ENCODE assay signal across 21 cellular contexts in the genomic region with DNA sequence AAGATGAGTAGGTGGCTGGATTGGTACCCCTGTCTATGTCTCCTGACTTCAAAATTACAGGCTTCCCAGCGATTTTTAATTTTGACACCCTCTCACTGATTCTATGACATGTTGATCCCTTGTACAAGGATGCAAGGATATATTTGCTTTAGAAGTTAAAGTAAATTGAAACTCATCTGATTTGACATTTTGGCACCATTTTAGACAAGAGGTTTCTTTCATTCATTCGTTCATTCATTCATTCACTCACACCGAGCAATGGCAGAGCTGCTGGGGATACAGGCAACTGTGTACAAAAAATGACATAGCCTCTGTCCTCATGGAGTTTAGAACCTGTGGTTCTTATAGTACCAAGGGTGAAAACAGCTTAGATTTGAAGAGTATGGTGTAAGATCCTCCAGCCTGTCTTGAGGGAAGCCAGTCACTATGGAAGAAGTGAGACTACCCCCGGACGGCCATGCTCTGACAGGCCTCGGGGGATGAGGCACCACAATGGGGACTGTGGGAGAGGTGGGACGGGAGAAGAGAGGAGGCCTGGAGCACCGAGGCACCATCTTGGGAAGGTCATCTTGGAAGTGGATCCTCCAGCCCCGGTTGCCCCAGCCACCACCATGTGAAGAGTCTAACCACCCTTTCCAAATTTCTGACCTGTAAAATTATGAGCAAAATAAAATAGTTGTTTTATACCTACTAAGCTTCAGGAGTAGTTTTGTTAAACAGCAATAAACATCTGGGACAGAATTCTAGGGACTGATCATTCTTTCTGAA. TPM values are rescaled to one million over a fixed set of nuclear protein-coding genes. Genes with fewer than 3 reads are reported as not detected.
DNase-seq lines count a peak whose midpoint lies in the region; ATAC-seq and TF ChIP-seq lines count a peak whose summit lies in the region.
"Had no signal": no experiment of that assay in that cellular context is flagged by ENCODE, and none has a peak within 500 bp of the region (broad histone marks: within the 10 kb centered on the region; RNA-seq: fewer than 3 reads in every experiment).

No MANE protein-coding gene starts in this region.

- H3K9me3 ChIP-seq in BLaER1 (peaks cover 14% of the 10 kb centered on the region), sigmoid colon (no peaks in the 10 kb centered on the region)
- H3K9me3 ChIP-seq: Peyer's patch had no signal

- no peak overlapping the region for H3K4me3 Mint-ChIP-seq in mesothelial cell of epicardium
- no peak overlapping the region for H3K4me3 Mint-ChIP-seq in activated CD8-positive, alpha-beta T cell treated with anti-CD3 and anti-CD28 coated beads, Interleukin-2, amount 10 ng/mL, durations not matched to agents 7 days and 5 days
- H3K4me3 Mint-ChIP-seq: CD8-positive, alpha-beta memory T cell had no signal

- H3K27me3 ChIP-seq in BLaER1 (no peaks in the 10 kb centered on the region), sigmoid colon (no peaks in the 10 kb centered on the region)
- H3K27me3 ChIP-seq: Peyer's patch, SJCRH30 had no signal

- H4K20me1 ChIP-seq in BLaER1: peaks cover 22% of the 10 kb centered on the region; the same call in 1 of the 2 replicates

- no peak overlapping the region for H3K9ac ChIP-seq in BLaER1

- POLR2A ChIA-PET in activated CD8-positive, alpha-beta T cell treated with anti-CD3 and anti-CD28 coated beads, Interleukin-2, amount 10 ng/mL, durations not matched to agents 7 days and 5 days (lab: Charles Lee): interaction anchor here (1.0 kb wide), 1 partner anchor 16 kb away, joined by 3 read pairs; a partner anchor contains a TSS

- peak; percentile 27 for DNase-seq in LHCN-M2 (ENCODE audit: low read depth)
- DNase-seq in mesothelial cell of epicardium (ENCODE audit: low spot score in 2 of 2, unreplicated experiment in 2 of 2): no peak
- DNase-seq in sigmoid colon: no peak
- DNase-seq in activated CD8-positive, alpha-beta T cell treated with anti-CD3 and anti-CD28 coated beads, Interleukin-2, amount 10 ng/mL, durations not matched to agents 7 days and 5 days: no peak
- DNase-seq in activated gamma-delta T cell treated with Interleukin-2 at 50 U/mL for 16 hours: no peak
- no peak for DNase-seq in COLO668 (lab: John Stamatoyannopoulos, UW; ENCODE audit: unreplicated experiment)
- DNase-seq: 8988T; CD8-positive, alpha-beta memory T cell; DMS53; GDM1; KBM-7; NCI-H1092 treated with DMSO at 0.1 percent for 48 hours; NCI-H2081; NCI-H2171; NCI-H345; NCI-H524 treated with DMSO at 0.1 percent for 48 hours; NCI-H82; Peyer's patch; SJCRH30 had no signal

- peaks cover 4% of the 10 kb centered on the region for H3K36me3 Mint-ChIP-seq in mesothelial cell of epicardium
- peaks cover 7% of the 10 kb centered on the region for H3K36me3 Mint-ChIP-seq in activated CD8-positive, alpha-beta T cell treated with anti-CD3 and anti-CD28 coated beads, Interleukin-2, amount 10 ng/mL, durations not matched to agents 7 days and 5 days (ENCODE audit: low read depth)
- H3K36me3 Mint-ChIP-seq: CD8-positive, alpha-beta memory T cell had no signal

- no peak overlapping the region for H3K27ac ChIP-seq in BLaER1
- H3K27ac ChIP-seq in sigmoid colon: peak overlapping the region in 3 of 4 donors; percentile 72 to 84 (median 77)
- H3K27ac ChIP-seq: SJCRH30 had no signal

- no peak for TF ChIP-seq POLR2A in sigmoid colon (IDR thresholded peaks at IDR 0.05)

- no peak for TF ChIP-seq CTCF in mesothelial cell of epicardium (IDR thresholded peaks at IDR 0.05; ENCODE audit: unreplicated experiment)
- no peak for TF ChIP-seq CTCF in sigmoid colon (IDR thresholded peaks at IDR 0.05)

- ATAC-seq in activated CD8-positive, alpha-beta T cell treated with anti-CD3 and anti-CD28 coated beads, Interleukin-2, amount 10 ng/mL, durations not matched to agents 7 days and 5 days: no peak

- H3K36me3 ChIP-seq in BLaER1 (no peaks in the 10 kb centered on the region; the same call in 1 of the 2 replicates), sigmoid colon (no peaks in the 10 kb centered on the region)
- H3K36me3 ChIP-seq: Peyer's patch had no signal

- H3K4me1 Mint-ChIP-seq in mesothelial cell of epicardium: peaks cover 64% of the 10 kb centered on the region
- H3K4me1 Mint-ChIP-seq in activated CD8-positive, alpha-beta T cell treated with anti-CD3 and anti-CD28 coated beads, Interleukin-2, amount 10 ng/mL, durations not matched to agents 7 days and 5 days (ENCODE audit: low read depth): no peaks in the 10 kb centered on the region
- H3K4me1 Mint-ChIP-seq: CD8-positive, alpha-beta memory T cell had no signal

- WGBS in sigmoid colon, 2 donors: 84 to 88% methylated on average over 9 of the region's 9 CpGs

- no peak for TF ChIP-seq EP300 in sigmoid colon (IDR thresholded peaks at IDR 0.05)

- H3K4me3 ChIP-seq in BLaER1 (no peak overlapping the region), sigmoid colon (no peak overlapping the region)
- H3K4me3 ChIP-seq: Peyer's patch, SJCRH30 had no signal

- H3K4me1 ChIP-seq in BLaER1: peaks cover 68% of the 10 kb centered on the region
- peaks cover 0 to 45% (median 40%) of the 10 kb centered on the region in 4 donors for H3K4me1 ChIP-seq in sigmoid colon

- H3K27ac Mint-ChIP-seq in mesothelial cell of epicardium: peak overlapping the region; percentile 92
- H3K27ac Mint-ChIP-seq in activated CD8-positive, alpha-beta T cell treated with anti-CD3 and anti-CD28 coated beads, Interleukin-2, amount 10 ng/mL, durations not matched to agents 7 days and 5 days: no peak overlapping the region
- H3K27ac Mint-ChIP-seq: CD8-positive, alpha-beta memory T cell had no signal

- H3K9me3 Mint-ChIP-seq in mesothelial cell of epicardium: peaks cover 11% of the 10 kb centered on the region
- H3K9me3 Mint-ChIP-seq in activated CD8-positive, alpha-beta T cell treated with anti-CD3 and anti-CD28 coated beads, Interleukin-2, amount 10 ng/mL, durations not matched to agents 7 days and 5 days (ENCODE audit: insufficient read depth): peaks cover 5% of the 10 kb centered on the region

- H3K27me3 Mint-ChIP-seq in mesothelial cell of epicardium (ENCODE audit: low read depth): no peaks in the 10 kb centered on the region
- peaks cover 16% of the 10 kb centered on the region for H3K27me3 Mint-ChIP-seq in activated CD8-positive, alpha-beta T cell treated with anti-CD3 and anti-CD28 coated beads, Interleukin-2, amount 10 ng/mL, durations not matched to agents 7 days and 5 days (ENCODE audit: low read depth)

- CTCF ChIA-PET in activated CD8-positive, alpha-beta T cell treated with anti-CD3 and anti-CD28 coated beads, Interleukin-2, amount 10 ng/mL, durations not matched to agents 7 days and 5 days (lab: Charles Lee): interaction anchor here (0.9 to 2.2 kb wide), 2 partner anchors 18 to 20 kb away, joined by 5 to 8 read pairs; no protein-coding TSS in a partner anchor

- H3K4me2 ChIP-seq in BLaER1: peak overlapping the region; percentile 56

- intact Hi-C loops in sigmoid colon (cut with DNase I): loop anchor here (10.0 kb wide), 1 partner anchor 573 kb away; a partner anchor contains a TSS

RNA-seq across cellular contexts. Expression of a gene that starts 16.2 kb away (rescaled TPM):
- total RNA-seq in LHCN-M2 (2014; rRNA removed) (1,426 and 2,025 TPM in 2 replicates), mesothelial cell of epicardium (24.8 to 26.9 TPM (median 26.0 TPM) in 3 replicates), sigmoid colon (10 to 100 TPM in 3 of 4 donors, 1 to 10 TPM in 1; 9.9 to 40.7 (median 20.9) TPM)
- polyA plus RNA-seq in LHCN-M2 (2012): 1,502 TPM
- polyA plus RNA-seq in sigmoid colon: 1 to 10 TPM in 1 of 3 donors, not detected in 2; 3.3 TPM
- total RNA-seq in activated CD8-positive, alpha-beta T cell treated with anti-CD3 and anti-CD28 coated beads, Interleukin-2, amount 10 ng/mL, durations not matched to agents 7 days and 5 days: 10 to 100 TPM; 14.8 to 16.6 TPM
- total RNA-seq: OCI-LY7 had no signal
- polyA plus RNA-seq: CD8-positive, alpha-beta memory T cell had no signal

Comparison
In these comparisons a context has a peak if more than half of its experiments do, and no peak if none do; other contexts are left out.
1. RNA of a gene that starts 16.2 kb away (total RNA-seq): 1,426 to 2,025 TPM in LHCN-M2; 9.9 to 40.7 TPM in sigmoid colon, 24.8 to 26.9 TPM in mesothelial cell of epicardium and 14.8 to 16.6 TPM in activated CD8-positive, alpha-beta T cell treated with anti-CD3 and anti-CD28 coated beads, Interleukin-2, amount 10 ng/mL, durations not matched to agents 7 days and 5 days; every median in the first group is over 10 times any median in the second.